ENCODE assay signal across 9 cellular contexts in the genomic region with DNA sequence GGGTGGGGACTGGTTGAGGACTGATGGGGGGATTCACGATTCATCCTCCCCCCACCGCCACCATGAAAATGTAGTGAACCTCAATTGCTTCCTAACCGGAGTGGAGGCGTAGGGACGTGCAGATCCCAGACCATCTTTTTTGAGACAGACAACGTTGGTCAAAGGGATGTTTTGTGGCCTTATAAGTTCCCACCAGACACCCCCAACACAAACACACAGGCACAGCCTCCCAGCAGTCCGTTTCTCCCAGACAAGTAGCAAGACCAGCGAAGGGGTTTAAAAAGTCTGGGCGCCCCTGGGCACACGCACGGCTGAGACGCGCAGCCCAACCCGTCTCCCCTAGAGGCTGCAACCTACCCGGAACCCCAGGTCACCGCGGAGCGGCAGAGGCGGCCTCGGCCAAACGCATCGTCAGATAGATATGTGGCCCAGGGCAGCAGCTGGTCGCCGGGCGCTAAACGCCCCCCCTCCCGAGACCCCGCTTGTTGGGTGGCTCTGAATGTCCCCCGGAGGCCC. TPM values are rescaled to one million over a fixed set of nuclear protein-coding genes. Genes with fewer than 3 reads are reported as not detected.
DNase-seq lines count a peak whose midpoint lies in the region; FAIRE-seq and TF ChIP-seq lines count a peak whose summit lies in the region.
"Had no signal": no experiment of that assay in that cellular context is flagged by ENCODE, and none has a peak within 500 bp of the region (broad histone marks: within the 10 kb centered on the region; RNA-seq: fewer than 3 reads in every experiment).

No MANE protein-coding gene starts in this region.

- peak overlapping the region; percentile 75 for H2AFZ ChIP-seq in astrocyte (ENCODE audit: low read depth, low read length)

- peak overlapping the region; percentile 83 for H3K27ac Mint-ChIP-seq in astrocyte (ENCODE audit: unreplicated experiment)

- peaks cover 6% of the 10 kb centered on the region for H4K20me1 ChIP-seq in astrocyte (ENCODE audit: insufficient read depth, low read length)

- H3K27me3 Mint-ChIP-seq in astrocyte (ENCODE audit: low read depth, unreplicated experiment): peaks cover 60% of the 10 kb centered on the region

- no peak for TF ChIP-seq CTCF in GM13977 (IDR thresholded peaks at IDR 0.05; ENCODE audit: extremely low read depth, insufficient read depth, missing control alignments)
- no peak for TF ChIP-seq CTCF in astrocyte (IDR thresholded peaks at IDR 0.05; ENCODE audit: insufficient read depth, low read depth, low read length)

- H3K9me3 ChIP-seq in astrocyte (ENCODE audit: insufficient read depth, low read depth, low read length): no peaks in the 10 kb centered on the region
- no peaks in the 10 kb centered on the region for H3K9me3 ChIP-seq in muscle layer of duodenum (ENCODE audit: control insufficient read depth in 1 of 2, low read length in 2 of 2)

- in situ Hi-C loops in GM13977 (cut with MboI; ENCODE audit: low pct_unique_long_range_greater_than_20kb, low sequenced_read_pairs, unreplicated experiment): no loop called here

- peaks cover 5% of the 10 kb centered on the region for H3K4me1 Mint-ChIP-seq in astrocyte (ENCODE audit: low read depth, unreplicated experiment)

- H3K36me3 Mint-ChIP-seq in astrocyte (ENCODE audit: low read depth, unreplicated experiment): peaks cover 3% of the 10 kb centered on the region

- H3K27me3 ChIP-seq in astrocyte (ENCODE audit: insufficient read depth, low read length) (peaks cover 62% of the 10 kb centered on the region), muscle layer of duodenum (ENCODE audit: low read depth, low read length) (peaks cover 78% of the 10 kb centered on the region)

- H3K79me2 ChIP-seq in astrocyte (ENCODE audit: insufficient read depth, low read length): peaks cover 5% of the 10 kb centered on the region

- no peaks in the 10 kb centered on the region for H3K36me3 ChIP-seq in astrocyte (ENCODE audit: insufficient read depth, low read length)
- H3K36me3 ChIP-seq in muscle layer of duodenum (ENCODE audit: control insufficient read depth in 1 of 2, insufficient read depth in 2 of 2, low read length in 2 of 2): no peaks in the 10 kb centered on the region

- peak overlapping the region; percentile 65 for H3K4me3 ChIP-seq in astrocyte (ENCODE audit: insufficient read depth, low read depth, low read length)
- H3K4me3 ChIP-seq in muscle layer of duodenum (ENCODE audit: low read depth in 1 of 2, low read length in 2 of 2): peak overlapping the region; percentile 16 to 51

- H3K27ac ChIP-seq in astrocyte (ENCODE audit: low read depth, low read length): peak overlapping the region; percentile 47
- H3K27ac ChIP-seq in muscle layer of duodenum (ENCODE audit: low read length): no peak overlapping the region

- peaks cover 27% of the 10 kb centered on the region for H3K9me3 Mint-ChIP-seq in astrocyte (ENCODE audit: unreplicated experiment)

- H3K4me2 ChIP-seq in astrocyte (ENCODE audit: low read length): peak overlapping the region; percentile 90

- H3K4me1 ChIP-seq in astrocyte (ENCODE audit: insufficient read depth, low read length) (peaks cover 25% of the 10 kb centered on the region), muscle layer of duodenum (ENCODE audit: control insufficient read depth in 1 of 2, insufficient read depth in 2 of 2, low read length in 2 of 2) (peaks cover 0 to 68% of the 10 kb centered on the region in 2 donors)

- DNase-seq in 8988T: peak; percentile 18
- DNase-seq in GM13977 (ENCODE audit: low spot score): peak; percentile 28
- no peak for DNase-seq in astrocyte (ENCODE audit: low read depth)
- DNase-seq in DMS 273 (lab: John Stamatoyannopoulos, UW; ENCODE audit: unreplicated experiment): no peak
- DNase-seq in iPS-NIHi11 (ENCODE audit: low spot score): no peak
- no peak for DNase-seq in dedifferentiated amniotic fluid mesenchymal stem cell (ENCODE audit: extremely low spot score)
- DNase-seq in GM19238 (ENCODE audit: insufficient read length, low spot score): no peak
- DNase-seq: stimulated activated CD4-positive, alpha-beta T cell treated with anti-CD3 and anti-CD28 coated beads, Interleukin-4, amount 100 ng/mL, for 1 hour had no signal

- H3K4me3 Mint-ChIP-seq in astrocyte (ENCODE audit: unreplicated experiment): peak overlapping the region; percentile 67

- no peak for FAIRE-seq in astrocyte (lab: Jason Lieb, UNC)

- H3K9ac ChIP-seq in astrocyte (ENCODE audit: low read length): peak overlapping the region; percentile 75

RNA-seq across cellular contexts. Expression of gene GBX2, which starts 1.3 kb away (rescaled TPM):
- total RNA-seq in astrocyte: 1.2 and 1.8 TPM in 2 replicates

Comparison
In these comparisons a context has a peak if more than half of its experiments do, and no peak if none do; other contexts are left out.
1. DNase-seq: peak in 8988T (single experiment) and GM13977 (single experiment); none in astrocyte (single experiment), DMS 273 (single experiment), iPS-NIHi11 (single experiment), dedifferentiated amniotic fluid mesenchymal stem cell (single experiment) and GM19238 (single experiment).